8 cellular contexts compared by ENCODE assay signal in genomic region chr1:11935040-11935378, GRCh38. TPM values are rescaled to one million over a fixed set of nuclear protein-coding genes. Genes with fewer than 3 reads are reported as not detected.
DNase-seq lines count a peak whose midpoint lies in the region; ATAC-seq, FAIRE-seq and TF ChIP-seq lines count a peak whose summit lies in the region.

No MANE protein-coding gene starts in this region.

- intact Hi-C loops in activated CD4-positive, alpha-beta T cell treated with anti-CD3 and anti-CD28 coated beads, Interleukin-2, amount 10 ng/mL, durations not matched to agents 24 days and 14 days (cut with micrococcal nuclease), result loop anchor here (2.0 kb wide), 1 partner anchor 26 kb away; no protein-coding TSS in a partner anchor
- intact Hi-C loops in kidney (cut with DNase I) (no loop called here), testis (cut with DNase I; ENCODE audit: low total_unique reads) (no loop called here)

- no peaks in the 10 kb centered on the region for H3K9me3 ChIP-seq in kidney (ENCODE audit: control insufficient read depth in 1 of 2, low read length in 2 of 2)
- no peaks in the 10 kb centered on the region for H3K9me3 ChIP-seq in testis

- no peaks in the 10 kb centered on the region for H3K36me3 Mint-ChIP-seq in activated CD4-positive, alpha-beta T cell treated with anti-CD3 and anti-CD28 coated beads, Interleukin-2, amount 10 ng/mL, durations not matched to agents 24 days and 14 days (ENCODE audit: low read depth)
- no peaks in the 10 kb centered on the region for H3K36me3 Mint-ChIP-seq in activated T-helper 17 cell treated with anti-CD3 and anti-CD28 coated beads, Interleukin-2, amount 50 U/mL, for 72 hours (ENCODE audit: low read depth)

- H3K27ac ChIP-seq in kidney (ENCODE audit: low read depth in 2 of 2, low read length in 2 of 2) (peak overlapping the region; percentile 63 to 96), testis (peak overlapping the region; percentile 81 to 93)

- no peak for ATAC-seq in activated T-helper 17 cell treated with anti-CD3 and anti-CD28 coated beads, Interleukin-2, amount 50 U/mL, for 72 hours (replicated peaks)
- no peak for ATAC-seq in HG02981 (IDR thresholded peaks at IDR 0.05; ENCODE audit: unreplicated experiment)

- no peak for FAIRE-seq in kidney (lab: Jason Lieb, UNC)

- TF ChIP-seq POLR2A in testis (IDR thresholded peaks at IDR 0.05), result no peak

- peaks cover under 1 to 18% of the 10 kb centered on the region in 2 donors for H3K4me1 ChIP-seq in kidney (ENCODE audit: control insufficient read depth in 1 of 2, insufficient read depth in 1 of 2, low read depth in 1 of 2, low read length in 2 of 2)
- peaks cover 18% of the 10 kb centered on the region for H3K4me1 ChIP-seq in testis

- TF ChIP-seq CTCF in kidney (IDR thresholded peaks at IDR 0.05; ENCODE audit: borderline replicate concordance, extremely low read depth, insufficient read depth) (no peak), testis (IDR thresholded peaks at IDR 0.05) (no peak)

- peaks cover 6% of the 10 kb centered on the region for H3K4me1 Mint-ChIP-seq in activated CD4-positive, alpha-beta T cell treated with anti-CD3 and anti-CD28 coated beads, Interleukin-2, amount 10 ng/mL, durations not matched to agents 24 days and 14 days
- H3K4me1 Mint-ChIP-seq in activated T-helper 17 cell treated with anti-CD3 and anti-CD28 coated beads, Interleukin-2, amount 50 U/mL, for 72 hours, result no peaks in the 10 kb centered on the region

- no peak for DNase-seq in activated CD4-positive, alpha-beta T cell treated with anti-CD3 and anti-CD28 coated beads, Interleukin-2, amount 10 ng/mL, durations not matched to agents 24 days and 14 days
- no peak for DNase-seq in activated CD4-positive, alpha-beta T cell treated with anti-CD3 and anti-CD28 coated beads, Interleukin-2, amount 50 U/mL, for 48 hours
- DNase-seq in kidney (no peak), testis (no peak), NCI-H2029 treated with DMSO at 0.1 percent for 48 hours (lab: John Stamatoyannopoulos, UW) (no peak), SKM-1 (lab: John Stamatoyannopoulos, UW; ENCODE audit: unreplicated experiment) (no peak)

- H3K9me3 Mint-ChIP-seq in activated CD4-positive, alpha-beta T cell treated with anti-CD3 and anti-CD28 coated beads, Interleukin-2, amount 10 ng/mL, durations not matched to agents 24 days and 14 days, result no peaks in the 10 kb centered on the region
- H3K9me3 Mint-ChIP-seq in activated T-helper 17 cell treated with anti-CD3 and anti-CD28 coated beads, Interleukin-2, amount 50 U/mL, for 72 hours, result no peaks in the 10 kb centered on the region

- peak overlapping the region; percentile 82 to 88 for H3K4me3 ChIP-seq in kidney (ENCODE audit: low read length in 2 of 2)
- peak overlapping the region; percentile 66 to 76 for H3K4me3 ChIP-seq in testis

- peak overlapping the region; percentile 15 for H3K27ac Mint-ChIP-seq in activated CD4-positive, alpha-beta T cell treated with anti-CD3 and anti-CD28 coated beads, Interleukin-2, amount 10 ng/mL, durations not matched to agents 24 days and 14 days
- no peak overlapping the region for H3K27ac Mint-ChIP-seq in activated T-helper 17 cell treated with anti-CD3 and anti-CD28 coated beads, Interleukin-2, amount 50 U/mL, for 72 hours

- H3K4me3 Mint-ChIP-seq in activated CD4-positive, alpha-beta T cell treated with anti-CD3 and anti-CD28 coated beads, Interleukin-2, amount 10 ng/mL, durations not matched to agents 24 days and 14 days, result peak overlapping the region; percentile 86
- peak overlapping the region; percentile 73 for H3K4me3 Mint-ChIP-seq in activated T-helper 17 cell treated with anti-CD3 and anti-CD28 coated beads, Interleukin-2, amount 50 U/mL, for 72 hours

- no peaks in the 10 kb centered on the region for H3K27me3 Mint-ChIP-seq in activated CD4-positive, alpha-beta T cell treated with anti-CD3 and anti-CD28 coated beads, Interleukin-2, amount 10 ng/mL, durations not matched to agents 24 days and 14 days
- no peaks in the 10 kb centered on the region for H3K27me3 Mint-ChIP-seq in activated T-helper 17 cell treated with anti-CD3 and anti-CD28 coated beads, Interleukin-2, amount 50 U/mL, for 72 hours

- H3K9ac ChIP-seq in kidney (ENCODE audit: low read length in 2 of 2), result peak overlapping the region; percentile 78 to 91

- no peaks in the 10 kb centered on the region for H3K27me3 ChIP-seq in testis

- H3K36me3 ChIP-seq in kidney (ENCODE audit: control insufficient read depth in 1 of 2, insufficient read depth in 2 of 2, low read length in 2 of 2) (no peaks in the 10 kb centered on the region), testis (ENCODE audit: low read depth, missing control alignments) (no peaks in the 10 kb centered on the region)

- 10 to 12% methylated on average over 3 of the region's 3 CpGs for WGBS in testis, 2 donors

RNA-seq across cellular contexts. Expression of gene PLOD1, which starts 0.5 kb away (rescaled TPM):
- total RNA-seq in activated CD4-positive, alpha-beta T cell treated with anti-CD3 and anti-CD28 coated beads, Interleukin-2, amount 10 ng/mL, durations not matched to agents 24 days and 14 days, result 40.3 and 40.6 TPM in 2 replicates
- total RNA-seq in activated T-helper 17 cell treated with anti-CD3 and anti-CD28 coated beads, Interleukin-2, amount 50 U/mL, for 72 hours, result 10 to 100 TPM; 18.1 to 36.1 TPM
- 58.8 TPM for total RNA-seq in kidney
- 103 TPM for polyA plus RNA-seq in kidney (ENCODE audit: insufficient read depth, low read depth, low replicate concordance)
- total RNA-seq in testis, result 10 to 100 TPM; 33.1 to 62.0 TPM
- 41.3 TPM for polyA plus RNA-seq in testis (ENCODE audit: insufficient read depth, low read depth, low replicate concordance)

RNA-seq across cellular contexts. Expression of gene KIAA2013, which starts 8.8 kb away (rescaled TPM):
- total RNA-seq in activated CD4-positive, alpha-beta T cell treated with anti-CD3 and anti-CD28 coated beads, Interleukin-2, amount 10 ng/mL, durations not matched to agents 24 days and 14 days, result 34.1 and 36.5 TPM in 2 replicates
- 10 to 100 TPM; 15.6 to 32.2 TPM for total RNA-seq in activated T-helper 17 cell treated with anti-CD3 and anti-CD28 coated beads, Interleukin-2, amount 50 U/mL, for 72 hours
- 42.5 TPM for total RNA-seq in kidney
- polyA plus RNA-seq in kidney (ENCODE audit: insufficient read depth, low read depth, low replicate concordance), result 52.1 TPM
- 100 to 1,000 TPM; 140 to 144 TPM for total RNA-seq in testis
- polyA plus RNA-seq in testis (ENCODE audit: insufficient read depth, low read depth, low replicate concordance), result 73.5 TPM

RNA-seq across cellular contexts. Expression of gene MFN2, which starts 45.2 kb away (rescaled TPM):
- total RNA-seq in activated CD4-positive, alpha-beta T cell treated with anti-CD3 and anti-CD28 coated beads, Interleukin-2, amount 10 ng/mL, durations not matched to agents 24 days and 14 days, result 84.6 and 88.7 TPM in 2 replicates
- total RNA-seq in activated T-helper 17 cell treated with anti-CD3 and anti-CD28 coated beads, Interleukin-2, amount 50 U/mL, for 72 hours, result 10 to 100 TPM; 46.5 to 70.1 TPM
- total RNA-seq in kidney (77.6 TPM), testis (10 to 100 TPM; 77.5 to 95.3 TPM)
- polyA plus RNA-seq in kidney (ENCODE audit: insufficient read depth, low read depth, low replicate concordance) (41.1 TPM), testis (ENCODE audit: insufficient read depth, low read depth, low replicate concordance) (80.0 TPM)
